In the genomic region with DNA sequence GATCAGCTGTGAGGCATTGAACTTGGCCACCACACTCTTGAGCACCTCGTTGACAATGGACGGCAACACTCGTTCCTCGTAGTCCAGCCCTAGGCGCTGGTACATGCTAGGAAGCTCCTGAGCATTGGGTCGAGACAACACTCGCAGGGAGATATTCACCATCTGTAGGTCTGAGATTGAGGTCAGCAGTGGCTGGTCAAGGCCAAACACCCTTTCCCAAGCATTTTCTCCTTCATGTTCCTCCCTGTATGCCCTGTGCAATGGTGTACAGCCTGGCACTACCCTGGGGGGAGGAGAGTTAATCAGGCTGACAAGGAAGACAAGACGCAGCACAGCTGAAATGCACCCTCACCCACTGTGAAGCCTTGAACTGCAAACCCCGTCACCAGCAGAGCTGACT, we compare ENCODE assay signal across 12 cellular contexts. TPM values are rescaled to one million over a fixed set of nuclear protein-coding genes. Genes with fewer than 3 reads are reported as not detected.
DNase-seq lines count a peak whose midpoint lies in the region; ATAC-seq and TF ChIP-seq lines count a peak whose summit lies in the region.
"Had no signal": no experiment of that assay in that cellular context is flagged by ENCODE, and none has a peak within 500 bp of the region (broad histone marks: within the 10 kb centered on the region; RNA-seq: fewer than 3 reads in every experiment).

No MANE protein-coding gene starts in this region.

- ATAC-seq in HG02623 (IDR thresholded peaks at IDR 0.05; ENCODE audit: unreplicated experiment) (no peak), GM21381 (IDR thresholded peaks at IDR 0.05; ENCODE audit: unreplicated experiment) (no peak)
- ATAC-seq: activated CD4-positive, CD25-positive, alpha-beta regulatory T cell treated with anti-CD3 and anti-CD28 coated beads, Interleukin-2, amount 50 U/mL, for 24 hours; right cardiac atrium had no signal

- H3K4me1 Mint-ChIP-seq in progenitor cell of endocrine pancreas (ENCODE audit: low read depth): peaks cover 47% of the 10 kb centered on the region

- DNase-seq in GM06990 (ENCODE audit: extremely low read depth, insufficient read length) (no peak), MM.1S (no peak), mammary epithelial cell (no peak), progenitor cell of endocrine pancreas (ENCODE audit: low spot score, unreplicated experiment) (no peak), testis (no peak), caudate nucleus (lab: John Stamatoyannopoulos, UW) (no peak)
- DNase-seq: NCI-H524 had no signal

- peaks cover 22% of the 10 kb centered on the region for H3K36me3 Mint-ChIP-seq in progenitor cell of endocrine pancreas (ENCODE audit: insufficient read depth)

- H3K27ac ChIP-seq in MM.1S (ENCODE audit: low read length): no peak overlapping the region
- H3K27ac ChIP-seq in mammary epithelial cell (ENCODE audit: insufficient read depth, low read depth, low read length): no peak overlapping the region
- no peak overlapping the region for H3K27ac ChIP-seq in testis
- no peak overlapping the region for H3K27ac ChIP-seq in caudate nucleus (ENCODE audit: low read depth, low read length)

- peak overlapping the region; percentile 98 for H3K4me3 Mint-ChIP-seq in progenitor cell of endocrine pancreas (ENCODE audit: low read depth)

- dilution Hi-C loops in mammary epithelial cell (cut with HindIII; ENCODE audit: low sequenced_read_pairs): loop anchor here (5.0 kb wide), 2 partner anchors 81 to 119 kb away; no protein-coding TSS in a partner anchor

- H3K36me3 ChIP-seq in GM06990 (ENCODE audit: control insufficient read depth, insufficient read depth, low read length) (peaks cover 36% of the 10 kb centered on the region), MM.1S (replicated peaks; ENCODE audit: insufficient read depth, low read length) (peaks cover 18% of the 10 kb centered on the region), mammary epithelial cell (ENCODE audit: insufficient read depth, low read length) (peaks cover 26% of the 10 kb centered on the region), testis (ENCODE audit: low read depth, missing control alignments) (no peaks in the 10 kb centered on the region)

- peak overlapping the region; percentile 97; the same call in 1 of the 2 replicates for H3K4me3 ChIP-seq in GM06990 (replicated peaks; ENCODE audit: low read depth, low read length)
- no peak overlapping the region for H3K4me3 ChIP-seq in MM.1S (ENCODE audit: low read length)
- H3K4me3 ChIP-seq in mammary epithelial cell (replicated peaks in 1 of 3; ENCODE audit: insufficient read depth in 1 of 3, low read depth in 2 of 3, low read length in 3 of 3): no peak overlapping the region
- H3K4me3 ChIP-seq in testis: no peak overlapping the region

- TF ChIP-seq CTCF in GM06990 (IDR thresholded peaks at IDR 0.05; ENCODE audit: insufficient read depth, low read length, poor library complexity, severe bottlenecking) (no peak), MM.1S (IDR thresholded peaks at IDR 0.05; ENCODE audit: low read length) (no peak), mammary epithelial cell (conservative IDR thresholded peaks at IDR 0.05 in 1 of 2, IDR thresholded peaks at IDR 0.05 in 1 of 2; ENCODE audit: extremely low read depth in 1 of 2, insufficient read depth in 1 of 2, low read depth in 1 of 2, low read length in 2 of 2) (no peak), progenitor cell of endocrine pancreas (IDR thresholded peaks at IDR 0.05; ENCODE audit: unreplicated experiment) (no peak), testis (IDR thresholded peaks at IDR 0.05) (no peak)

- H3K9ac ChIP-seq in MM.1S (ENCODE audit: low read length) (peak overlapping the region; percentile 94; the same call in 1 of the 2 replicates), mammary epithelial cell (ENCODE audit: insufficient read depth, low read length) (no peak overlapping the region)

- H3K27ac Mint-ChIP-seq in progenitor cell of endocrine pancreas: peak overlapping the region; percentile 38

- H2AFZ ChIP-seq in MM.1S (ENCODE audit: low read length) (no peak overlapping the region), mammary epithelial cell (ENCODE audit: low read depth, low read length) (no peak overlapping the region)

- no peaks in the 10 kb centered on the region for H3K27me3 ChIP-seq in GM06990 (replicated peaks; ENCODE audit: control insufficient read depth, insufficient read depth, low read length)
- no peaks in the 10 kb centered on the region for H3K27me3 ChIP-seq in MM.1S (replicated peaks; ENCODE audit: insufficient read depth, low read length)
- H3K27me3 ChIP-seq in mammary epithelial cell (ENCODE audit: insufficient read depth, low read length): no peaks in the 10 kb centered on the region
- no peaks in the 10 kb centered on the region for H3K27me3 ChIP-seq in testis

- TF ChIP-seq POLR2A in testis (IDR thresholded peaks at IDR 0.05): no peak

- H4K20me1 ChIP-seq in MM.1S (ENCODE audit: insufficient read depth, low read length): no peaks in the 10 kb centered on the region
- H4K20me1 ChIP-seq in mammary epithelial cell (ENCODE audit: insufficient read depth, low read length): no peaks in the 10 kb centered on the region

- H3K79me2 ChIP-seq in MM.1S (ENCODE audit: low read length): peaks cover 69% of the 10 kb centered on the region
- H3K79me2 ChIP-seq in mammary epithelial cell (ENCODE audit: insufficient read depth, low read length): peaks cover 95% of the 10 kb centered on the region

- intact Hi-C loops in mammary epithelial cell (cut with micrococcal nuclease): no loop called here
- intact Hi-C loops in testis (cut with DNase I; ENCODE audit: low total_unique reads): no loop called here

- H3K9me3 Mint-ChIP-seq in progenitor cell of endocrine pancreas (ENCODE audit: low read depth): no peaks in the 10 kb centered on the region

- H3K4me2 ChIP-seq in MM.1S (ENCODE audit: low read depth, low read length) (peak overlapping the region; percentile 98; the same call in 1 of the 2 replicates), mammary epithelial cell (ENCODE audit: insufficient read depth, low read depth, low read length) (peak overlapping the region; percentile 85)

- H3K9me3 ChIP-seq in MM.1S (replicated peaks; ENCODE audit: insufficient read depth, low read length) (no peaks in the 10 kb centered on the region), mammary epithelial cell (replicated peaks; ENCODE audit: insufficient read depth, low read length) (no peaks in the 10 kb centered on the region), testis (no peaks in the 10 kb centered on the region)

- H3K9me2 ChIP-seq in MM.1S (replicated peaks; ENCODE audit: insufficient read depth, low read length): no peaks in the 10 kb centered on the region

- no peaks in the 10 kb centered on the region for H3K27me3 Mint-ChIP-seq in progenitor cell of endocrine pancreas

- 78% methylated on average over 9 of the region's 9 CpGs for WGBS in mammary epithelial cell (ENCODE audit: low coverage, missing lambda C conversion rate)
- WGBS in testis, 2 donors: 80 to 81% methylated on average over 9 of the region's 9 CpGs

- BruUV-seq in mammary epithelial cell (replicated peaks; lab: Mats Ljungman, UMichigan): no TSS peak

- in situ Hi-C loops in mammary epithelial cell (cut with MboI; ENCODE audit: low sequenced_read_pairs in 2 of 2): no loop called here

- CTCF ChIA-PET in mammary epithelial cell (lab: Charles Lee; ENCODE audit: low non-redundant PET): no interaction called here

- H3K4me1 ChIP-seq in MM.1S (ENCODE audit: low read length) (peaks cover 42% of the 10 kb centered on the region), mammary epithelial cell (ENCODE audit: insufficient read depth, low read length) (peaks cover 28% of the 10 kb centered on the region), testis (peaks cover 22% of the 10 kb centered on the region)

- H3F3A ChIP-seq in MM.1S (ENCODE audit: insufficient read depth, low read length): peaks cover 57% of the 10 kb centered on the region

RNA-seq across cellular contexts. Expression of a gene that starts 2.0 kb away (rescaled TPM):
- total RNA-seq in mammary epithelial cell: 100 to 1,000 TPM; 149 to 168 TPM
- polyA plus RNA-seq in mammary epithelial cell: 319 TPM
- 137 TPM for polyA minus RNA-seq in mammary epithelial cell
- total RNA-seq in progenitor cell of endocrine pancreas: 339 and 353 TPM in 2 replicates
- total RNA-seq in testis: 100 to 1,000 TPM; 118 to 153 TPM
- polyA plus RNA-seq in testis (ENCODE audit: insufficient read depth, low read depth, low replicate concordance): 97.3 TPM

RNA-seq across cellular contexts. Expression of a gene that starts 2.3 kb away (rescaled TPM):
- total RNA-seq in mammary epithelial cell: 10 to 100 TPM; 29.3 to 75.1 TPM
- 48.5 TPM for polyA plus RNA-seq in mammary epithelial cell
- polyA minus RNA-seq in mammary epithelial cell: 25.8 TPM
- 67.9 and 73.1 TPM in 2 replicates for total RNA-seq in progenitor cell of endocrine pancreas
- total RNA-seq in testis: 10 to 100 TPM; 40.2 to 45.5 TPM
- polyA plus RNA-seq in testis (ENCODE audit: insufficient read depth, low read depth, low replicate concordance): 36.7 TPM

RNA-seq across cellular contexts. Expression of a gene that starts 17.3 kb away (rescaled TPM):
- 10 to 100 TPM; 13.0 to 27.0 TPM for total RNA-seq in mammary epithelial cell
- 16.4 TPM for polyA plus RNA-seq in mammary epithelial cell
- 8.0 TPM for polyA minus RNA-seq in mammary epithelial cell
- 65.4 and 70.2 TPM in 2 replicates for total RNA-seq in progenitor cell of endocrine pancreas
- total RNA-seq in testis: 1 to 10 TPM; 3.7 to 9.1 TPM
- polyA plus RNA-seq in testis (ENCODE audit: insufficient read depth, low read depth, low replicate concordance): 19.1 TPM

RNA-seq across cellular contexts. Expression of a gene that starts 24.6 kb away (rescaled TPM):
- total RNA-seq in mammary epithelial cell (10 to 100 TPM; 31.3 to 61.3 TPM), progenitor cell of endocrine pancreas (268 and 277 TPM in 2 replicates), testis (100 to 1,000 TPM; 143 to 236 TPM)
- polyA plus RNA-seq in mammary epithelial cell (128 TPM), testis (ENCODE audit: insufficient read depth, low read depth, low replicate concordance) (141 TPM)
- polyA minus RNA-seq in mammary epithelial cell: 27.8 TPM

RNA-seq across cellular contexts. Expression of a gene that starts 24.8 kb away (rescaled TPM):
- not detected for total RNA-seq in mammary epithelial cell
- polyA plus RNA-seq in mammary epithelial cell: not detected
- not detected for polyA minus RNA-seq in mammary epithelial cell
- not detected in 2 replicates for total RNA-seq in progenitor cell of endocrine pancreas
- total RNA-seq in testis: not detected
- polyA plus RNA-seq in testis (ENCODE audit: insufficient read depth, low read depth, low replicate concordance): not detected
- total RNA-seq: H1, right cardiac atrium had no signal
- polyA plus RNA-seq: H1, right cardiac atrium had no signal
